Comparison of ENCODE assay signal across 8 cellular contexts in genomic region chr2:145689277-145689676, GRCh38.
"Had no signal": no experiment of that assay in that cellular context is flagged by ENCODE, and none has a peak within 500 bp of the region (broad histone marks: within the 10 kb centered on the region; RNA-seq: fewer than 3 reads in every experiment).

No MANE protein-coding gene starts in this region.

- H3K9me3 Mint-ChIP-seq: GM23338, H9, HFFc6, IgD-negative memory B cell had no signal

- H3K27ac Mint-ChIP-seq: GM23338, H9, HFFc6, IgD-negative memory B cell had no signal

- DNase-seq: H9, HCEC 1CT, HFFc6, KG1 had no signal

- H3K27ac ChIP-seq: HL-60 had no signal

- H3K4me3 Mint-ChIP-seq: GM23338, H9, HFFc6, IgD-negative memory B cell had no signal

- H3K4me3 ChIP-seq: GM23338 had no signal

- H3K27me3 Mint-ChIP-seq: IgD-negative memory B cell had no signal

- ATAC-seq: GM23338, HepG2 had no signal
